In genomic region chr16:83849434-83849833, GRCh38 we compare ENCODE assay signal across 20 cellular contexts. TPM values are rescaled to one million over a fixed set of nuclear protein-coding genes. Genes with fewer than 3 reads are reported as not detected.
DNase-seq lines count a peak whose midpoint lies in the region; ATAC-seq and TF ChIP-seq lines count a peak whose summit lies in the region.
"Had no signal": no experiment of that assay in that cellular context is flagged by ENCODE, and none has a peak within 500 bp of the region (broad histone marks: within the 10 kb centered on the region; RNA-seq: fewer than 3 reads in every experiment).

No MANE protein-coding gene starts in this region.

- peak overlapping the region; percentile 46 for H3K4ac ChIP-seq in mesendoderm (ENCODE audit: low read depth, low read length)

- no peak overlapping the region for H2BK120ac ChIP-seq in mesendoderm (ENCODE audit: low read depth, low read length)

- no peak overlapping the region for H3K23ac ChIP-seq in mesendoderm (ENCODE audit: low read length)

- H3K79me2 ChIP-seq in mesendoderm (ENCODE audit: control insufficient read depth, insufficient read depth, low read length), result no peaks in the 10 kb centered on the region

- H3K4me1 ChIP-seq in mesendoderm (ENCODE audit: control insufficient read depth, low read depth, low read length), result peaks cover 2% of the 10 kb centered on the region

- peak overlapping the region; percentile 14 to 92 (median 79) for H3K27ac Mint-ChIP-seq in brain
- no peak overlapping the region for H3K27ac Mint-ChIP-seq in CD4-positive, alpha-beta T cell
- no peak overlapping the region for H3K27ac Mint-ChIP-seq in activated naive CD8-positive, alpha-beta T cell treated with anti-CD3 and anti-CD28 coated beads for 36 hours
- no peak overlapping the region for H3K27ac Mint-ChIP-seq in activated naive CD4-positive, alpha-beta T cell treated with anti-CD3 and anti-CD28 coated beads, Interleukin-2, amount 50 U/mL, for 72 hours
- H3K27ac Mint-ChIP-seq: B cell had no signal

- CTCF ChIA-PET in CD4-positive, alpha-beta T cell (lab: Charles Lee), result no interaction called here

- intact Hi-C loops in Right ventricle myocardium superior (cut with DNase I), result no loop called here
- intact Hi-C loops in CD4-positive, alpha-beta T cell (cut with DNase I, micrococcal nuclease), result no loop called here

- H3K4me2 ChIP-seq in mesendoderm (ENCODE audit: low read length), result no peak overlapping the region

- H3K36me3 ChIP-seq in mesendoderm (ENCODE audit: control insufficient read depth, insufficient read depth, low read length), result no peaks in the 10 kb centered on the region

- H3K36me3 Mint-ChIP-seq in brain, result no peaks in the 10 kb centered on the region
- no peaks in the 10 kb centered on the region for H3K36me3 Mint-ChIP-seq in CD4-positive, alpha-beta T cell (ENCODE audit: low read depth)
- no peaks in the 10 kb centered on the region for H3K36me3 Mint-ChIP-seq in activated naive CD8-positive, alpha-beta T cell treated with anti-CD3 and anti-CD28 coated beads for 36 hours
- H3K36me3 Mint-ChIP-seq in activated naive CD4-positive, alpha-beta T cell treated with anti-CD3 and anti-CD28 coated beads, Interleukin-2, amount 50 U/mL, for 72 hours, result no peaks in the 10 kb centered on the region

- no peak overlapping the region for H2AK5ac ChIP-seq in mesendoderm (ENCODE audit: low read length)

- H3K18ac ChIP-seq in mesendoderm (ENCODE audit: low read length), result peak overlapping the region; percentile 12

- POLR2A ChIA-PET in CD4-positive, alpha-beta T cell (lab: Charles Lee), result no interaction called here

- no peak overlapping the region for H3K4me3 Mint-ChIP-seq in brain
- no peak overlapping the region for H3K4me3 Mint-ChIP-seq in CD4-positive, alpha-beta T cell
- H3K4me3 Mint-ChIP-seq in activated naive CD8-positive, alpha-beta T cell treated with anti-CD3 and anti-CD28 coated beads for 36 hours, result no peak overlapping the region
- H3K4me3 Mint-ChIP-seq: B cell, CD14-positive monocyte had no signal

- no peak overlapping the region for H3K27ac ChIP-seq in mesendoderm (ENCODE audit: low read depth, low read length)
- no peak overlapping the region for H3K27ac ChIP-seq in CD4-positive, alpha-beta T cell (ENCODE audit: low read depth, low read length)

- peak; percentile 14 for DNase-seq in Ammon's horn (ENCODE audit: low spot score)
- peak; percentile 57 for DNase-seq in Right ventricle myocardium superior
- no peak for DNase-seq in mesendoderm
- DNase-seq in CD4-positive, alpha-beta T cell, result no peak
- no peak for DNase-seq in AG08396 (ENCODE audit: low spot score)
- DNase-seq in activated naive CD8-positive, alpha-beta T cell treated with anti-CD3 and anti-CD28 coated beads for 36 hours, result no peak
- DNase-seq in activated naive CD4-positive, alpha-beta T cell treated with anti-CD3 and anti-CD28 coated beads, Interleukin-2, amount 50 U/mL, for 72 hours (ENCODE audit: low spot score in 2 of 2), result no peak
- DNase-seq: EL, GF-D8, H7, KG1, NCI-H1105, NCI-H1694 treated with DMSO at 0.1 percent for 48 hours, NCI-H2081 treated with DMSO at 0.1 percent for 48 hours, NCI-H2171 treated with DMSO at 0.1 percent for 48 hours, NCI-H524 treated with DMSO at 0.1 percent for 48 hours, NCI-H82 had no signal

- H3K9ac ChIP-seq in mesendoderm (ENCODE audit: low read length), result no peak overlapping the region

- TF ChIP-seq CTCF in brain (conservative IDR thresholded peaks at IDR 0.05), result no peak
- TF ChIP-seq CTCF in CD4-positive, alpha-beta T cell (IDR thresholded peaks at IDR 0.05), result no peak

- no peaks in the 10 kb centered on the region for H3K79me1 ChIP-seq in mesendoderm (ENCODE audit: low read length)

- H2BK5ac ChIP-seq in mesendoderm (ENCODE audit: low read length), result peak overlapping the region; percentile 7

- no peaks in the 10 kb centered on the region for H3K9me3 ChIP-seq in CD4-positive, alpha-beta T cell (ENCODE audit: control insufficient read depth, low read length)

- H3K4me1 Mint-ChIP-seq in brain, result peaks cover 39% of the 10 kb centered on the region
- no peaks in the 10 kb centered on the region for H3K4me1 Mint-ChIP-seq in CD4-positive, alpha-beta T cell (ENCODE audit: low read depth)
- H3K4me1 Mint-ChIP-seq in activated naive CD8-positive, alpha-beta T cell treated with anti-CD3 and anti-CD28 coated beads for 36 hours, result peaks cover 3% of the 10 kb centered on the region

- no peak overlapping the region for H4K8ac ChIP-seq in mesendoderm (ENCODE audit: low read depth, low read length)

- peak; percentile 73 for ATAC-seq in Right ventricle myocardium superior (ENCODE audit: poor library complexity)
- no peak for ATAC-seq in CD4-positive, alpha-beta T cell (ENCODE audit: poor library complexity)
- ATAC-seq in activated naive CD4-positive, alpha-beta T cell treated with anti-CD3 and anti-CD28 coated beads, Interleukin-2, amount 50 U/mL, for 72 hours, result no peak

- H3K4me3 ChIP-seq in mesendoderm (ENCODE audit: low read length), result no peak overlapping the region

- no peaks in the 10 kb centered on the region for H3K9me3 Mint-ChIP-seq in brain
- H3K9me3 Mint-ChIP-seq in CD4-positive, alpha-beta T cell, result no peaks in the 10 kb centered on the region
- no peaks in the 10 kb centered on the region for H3K9me3 Mint-ChIP-seq in activated naive CD8-positive, alpha-beta T cell treated with anti-CD3 and anti-CD28 coated beads for 36 hours
- no peaks in the 10 kb centered on the region for H3K9me3 Mint-ChIP-seq in activated naive CD4-positive, alpha-beta T cell treated with anti-CD3 and anti-CD28 coated beads, Interleukin-2, amount 50 U/mL, for 72 hours

- H2BK15ac ChIP-seq in mesendoderm (replicated peaks; ENCODE audit: low read depth), result no peak overlapping the region

- WGBS in mesendoderm (ENCODE audit: extremely low coverage, insufficient coverage, low lambda C conversion rate), result no CpG with 5 or more reads among the region's 7 CpGs

- no peak overlapping the region for H4K5ac ChIP-seq in mesendoderm (ENCODE audit: low read length)

- peak overlapping the region; percentile 52 for H3K56ac ChIP-seq in mesendoderm (ENCODE audit: low read length)

- peaks cover 13% of the 10 kb centered on the region for H3K27me3 Mint-ChIP-seq in brain
- no peaks in the 10 kb centered on the region for H3K27me3 Mint-ChIP-seq in CD4-positive, alpha-beta T cell
- no peaks in the 10 kb centered on the region for H3K27me3 Mint-ChIP-seq in activated naive CD8-positive, alpha-beta T cell treated with anti-CD3 and anti-CD28 coated beads for 36 hours

- no peaks in the 10 kb centered on the region for H3K27me3 ChIP-seq in mesendoderm (ENCODE audit: insufficient read depth, low read length, poor library complexity)
- H3K27me3 ChIP-seq in CD4-positive, alpha-beta T cell (ENCODE audit: control insufficient read depth, insufficient read depth, low read length), result peaks cover 3% of the 10 kb centered on the region

RNA-seq across cellular contexts. Expression of gene HSBP1, which starts 41.7 kb away (rescaled TPM):
- 208 TPM for polyA plus RNA-seq in brain (ENCODE audit: insufficient read depth, low read depth, low replicate concordance)
- 175 TPM for total RNA-seq in Right ventricle myocardium superior
- 235 TPM for polyA plus RNA-seq in mesendoderm (2013, experiment 1 of 2)
- polyA plus RNA-seq in mesendoderm (2013, experiment 2 of 2), result 227 TPM
- total RNA-seq in CD4-positive, alpha-beta T cell, result 10 to 100 TPM; 17.4 to 21.9 TPM
- 10 to 100 TPM; 70.6 to 82.0 TPM for total RNA-seq in activated naive CD8-positive, alpha-beta T cell treated with anti-CD3 and anti-CD28 coated beads for 36 hours
- 10 to 100 TPM; 64.5 to 73.3 TPM for total RNA-seq in activated naive CD4-positive, alpha-beta T cell treated with anti-CD3 and anti-CD28 coated beads, Interleukin-2, amount 50 U/mL, for 72 hours

RNA-seq across cellular contexts. Expression of gene MLYCD, which starts 49.5 kb away (rescaled TPM):
- polyA plus RNA-seq in brain (ENCODE audit: insufficient read depth, low read depth, low replicate concordance), result 2.5 TPM
- total RNA-seq in Right ventricle myocardium superior, result 49.3 TPM
- 1.5 TPM for polyA plus RNA-seq in mesendoderm (2013, experiment 1 of 2)
- 1.5 TPM for polyA plus RNA-seq in mesendoderm (2013, experiment 2 of 2)
- 1 to 10 TPM; 4.7 to 5.3 TPM for total RNA-seq in CD4-positive, alpha-beta T cell
- 1 to 10 TPM; 2.4 TPM for total RNA-seq in activated naive CD8-positive, alpha-beta T cell treated with anti-CD3 and anti-CD28 coated beads for 36 hours
- total RNA-seq in activated naive CD4-positive, alpha-beta T cell treated with anti-CD3 and anti-CD28 coated beads, Interleukin-2, amount 50 U/mL, for 72 hours, result 1 to 10 TPM; 2.3 to 3.3 TPM

Comparison
In these comparisons a context has a peak if more than half of its experiments do, and no peak if none do; other contexts are left out.
1. DNase-seq: peak in Ammon's horn (single experiment) and Right ventricle myocardium superior (single experiment); none in mesendoderm (single experiment), CD4-positive, alpha-beta T cell (0 of 10), AG08396 (single experiment), activated naive CD8-positive, alpha-beta T cell treated with anti-CD3 and anti-CD28 coated beads for 36 hours (single experiment) and activated naive CD4-positive, alpha-beta T cell treated with anti-CD3 and anti-CD28 coated beads, Interleukin-2, amount 50 U/mL, for 72 hours (0 of 2).
2. H3K27ac Mint-ChIP-seq: peak in brain (5 of 5); none in CD4-positive, alpha-beta T cell (single experiment), activated naive CD8-positive, alpha-beta T cell treated with anti-CD3 and anti-CD28 coated beads for 36 hours (single experiment) and activated naive CD4-positive, alpha-beta T cell treated with anti-CD3 and anti-CD28 coated beads, Interleukin-2, amount 50 U/mL, for 72 hours (0 of 2).